In genomic region chr2:189142893-189143759, GRCh38 we compare ENCODE assay signal across 8 cellular contexts.
DNase-seq lines count a peak whose midpoint lies in the region; ATAC-seq lines count a peak whose summit lies in the region.

No MANE protein-coding gene starts in this region.

- DNase-seq in COR-L47 (lab: John Stamatoyannopoulos, UW) (peak; percentile 28), NCI-H82 treated with DMSO at 0.1 percent for 48 hours (lab: John Stamatoyannopoulos, UW; ENCODE audit: unreplicated experiment) (peak; percentile 16), activated T-cell treated with anti-CD3 and anti-CD28 coated beads for 1 hour (ENCODE audit: low read depth) (peak; percentile 11), foreskin melanocyte (peak; percentile 39), NCI-H345 (lab: John Stamatoyannopoulos, UW) (no peak)
- DNase-seq in stimulated activated CD4-positive, alpha-beta T cell treated with anti-CD3 and anti-CD28 coated beads, Interleukin-1b, Interleukin-23, amount 100 ng/mL, for 4 hours (ENCODE audit: low read depth in 2 of 2) = peak; percentile 6 to 24

- peak; percentile 99 for ATAC-seq in GM18907 (IDR thresholded peaks at IDR 0.05; ENCODE audit: unreplicated experiment)
- peak; percentile 96 for ATAC-seq in HG03060 (IDR thresholded peaks at IDR 0.05; ENCODE audit: low read depth, unreplicated experiment)
